In genomic region chr9:70474413-70474812, GRCh38 we compare ENCODE assay signal across 22 cellular contexts. TPM values are rescaled to one million over a fixed set of nuclear protein-coding genes. Genes with fewer than 3 reads are reported as not detected.
DNase-seq lines count a peak whose midpoint lies in the region; ATAC-seq and TF ChIP-seq lines count a peak whose summit lies in the region.
"Had no signal": no experiment of that assay in that cellular context is flagged by ENCODE, and none has a peak within 500 bp of the region (broad histone marks: within the 10 kb centered on the region; RNA-seq: fewer than 3 reads in every experiment).

No MANE protein-coding gene starts in this region.

- H3K27me3 ChIP-seq in heart right ventricle: no peaks in the 10 kb centered on the region
- H3K27me3 ChIP-seq in hepatocyte: no peaks in the 10 kb centered on the region
- no peaks in the 10 kb centered on the region for H3K27me3 ChIP-seq in vagina
- H3K27me3 ChIP-seq: BLaER1 treated with 17β-estradiol and CSF1 and Interleukin-3, amounts not matched to agents 10 nM and 100 nM; SJCRH30 had no signal

- no peaks in the 10 kb centered on the region for H3K9me2 ChIP-seq in hepatocyte (replicated peaks; ENCODE audit: insufficient read depth)

- H3K27ac ChIP-seq in heart right ventricle (peak overlapping the region in 8 of 10 donors; percentile 11 to 64 (median 48)), hepatocyte (peak overlapping the region; percentile 44), vagina (peak overlapping the region; percentile 71)
- H3K27ac ChIP-seq: BLaER1 treated with 17β-estradiol and CSF1 and Interleukin-3, amounts not matched to agents 10 nM and 100 nM; PC-9; SJCRH30 had no signal

- intact Hi-C loops in heart right ventricle (cut with DNase I) (no loop called here), cardiac septum (cut with DNase I) (no loop called here), vagina (cut with DNase I) (no loop called here)
- intact Hi-C loops in activated naive CD4-positive, alpha-beta T cell treated with anti-CD3 and anti-CD28 coated beads for 36 hours (cut with micrococcal nuclease): no loop called here

- ATAC-seq in heart right ventricle: no peak
- no peak for ATAC-seq in HG03039 (IDR thresholded peaks at IDR 0.05; ENCODE audit: unreplicated experiment)

- H3K4me2 ChIP-seq in hepatocyte: peak overlapping the region; percentile 18
- H3K4me2 ChIP-seq: BLaER1 treated with 17β-estradiol and CSF1 and Interleukin-3, amounts not matched to agents 10 nM and 100 nM; PC-9 had no signal

- no peak for DNase-seq in heart right ventricle
- DNase-seq in cardiac septum (ENCODE audit: low spot score): no peak
- DNase-seq in hepatocyte (ENCODE audit: low spot score): no peak
- no peak for DNase-seq in progenitor cell of endocrine pancreas (ENCODE audit: low spot score, unreplicated experiment)
- DNase-seq in vagina (ENCODE audit: extremely low spot score in 2 of 2): no peak
- DNase-seq in dedifferentiated amniotic fluid mesenchymal stem cell (ENCODE audit: extremely low spot score): no peak
- DNase-seq in activated naive CD4-positive, alpha-beta T cell treated with anti-CD3 and anti-CD28 coated beads for 36 hours: no peak
- DNase-seq: activated CD4-positive, alpha-beta T cell treated with anti-CD3 and anti-CD28 coated beads, Interleukin-2, amount 50 U/mL, for 4 hours; activated naive CD4-positive, alpha-beta T cell treated with Interleukin-2 at 50 U/mL for 16 hours; activated T-cell treated with anti-CD3 and anti-CD28 coated beads for 4 hours; DMS 273 treated with DMSO at 0.1 percent for 48 hours; hypothalamus; midbrain; NCI-H2171; PC-9; SJCRH30 had no signal

- no peaks in the 10 kb centered on the region for H3K36me3 Mint-ChIP-seq in progenitor cell of endocrine pancreas (ENCODE audit: insufficient read depth)
- H3K36me3 Mint-ChIP-seq in activated naive CD4-positive, alpha-beta T cell treated with anti-CD3 and anti-CD28 coated beads for 36 hours (ENCODE audit: low read depth): no peaks in the 10 kb centered on the region

- H3K27ac Mint-ChIP-seq in progenitor cell of endocrine pancreas: peak overlapping the region; percentile 42
- H3K27ac Mint-ChIP-seq in activated naive CD4-positive, alpha-beta T cell treated with anti-CD3 and anti-CD28 coated beads for 36 hours: no peak overlapping the region
- H3K27ac Mint-ChIP-seq: dendritic cell treated with granulocyte-macrophage colony-stimulating factor and Interleukin-4, amounts not matched to agents 40 ng/mL and 50 ng/mL, for 4 days; T-helper 1 cell treated with Interleukin-12 subunit alpha and Interleukin-12 subunit beta and Interleukin-4 antibody, amounts not matched to agents 30 μg/mL and 1 μg/mL, for 36 hours had no signal

- no peaks in the 10 kb centered on the region for H3K27me3 Mint-ChIP-seq in progenitor cell of endocrine pancreas
- H3K27me3 Mint-ChIP-seq in activated naive CD4-positive, alpha-beta T cell treated with anti-CD3 and anti-CD28 coated beads for 36 hours (ENCODE audit: low read depth): no peaks in the 10 kb centered on the region
- H3K27me3 Mint-ChIP-seq: dendritic cell treated with granulocyte-macrophage colony-stimulating factor and Interleukin-4, amounts not matched to agents 40 ng/mL and 50 ng/mL, for 4 days had no signal

- H3K9me3 ChIP-seq in heart right ventricle (no peaks in the 10 kb centered on the region), hepatocyte (ENCODE audit: low read depth) (no peaks in the 10 kb centered on the region), vagina (no peaks in the 10 kb centered on the region)
- H3K9me3 ChIP-seq: BLaER1 treated with 17β-estradiol and CSF1 and Interleukin-3, amounts not matched to agents 10 nM and 100 nM; SJCRH30; thoracic aorta had no signal

- H3K4me3 ChIP-seq in heart right ventricle (no peak overlapping the region), hepatocyte (no peak overlapping the region), vagina (no peak overlapping the region)
- H3K4me3 ChIP-seq: BLaER1 treated with 17β-estradiol and CSF1 and Interleukin-3, amounts not matched to agents 10 nM and 100 nM; PC-9; SJCRH30; thoracic aorta had no signal

- CTCF ChIA-PET in activated naive CD4-positive, alpha-beta T cell treated with anti-CD3 and anti-CD28 coated beads for 36 hours (lab: Charles Lee): no interaction called here

- H3K36me3 ChIP-seq in heart right ventricle (no peaks in the 10 kb centered on the region), hepatocyte (replicated peaks; ENCODE audit: insufficient read depth, low read depth) (no peaks in the 10 kb centered on the region), vagina (no peaks in the 10 kb centered on the region)
- H3K36me3 ChIP-seq: BLaER1 treated with 17β-estradiol and CSF1 and Interleukin-3, amounts not matched to agents 10 nM and 100 nM; SJCRH30; thoracic aorta had no signal

- no peak overlapping the region for H3K4me3 Mint-ChIP-seq in progenitor cell of endocrine pancreas (ENCODE audit: low read depth)
- no peak overlapping the region for H3K4me3 Mint-ChIP-seq in activated naive CD4-positive, alpha-beta T cell treated with anti-CD3 and anti-CD28 coated beads for 36 hours
- H3K4me3 Mint-ChIP-seq: dendritic cell treated with granulocyte-macrophage colony-stimulating factor and Interleukin-4, amounts not matched to agents 40 ng/mL and 50 ng/mL, for 4 days; neural crest cell; T-helper 1 cell treated with Interleukin-12 subunit alpha and Interleukin-12 subunit beta and Interleukin-4 antibody, amounts not matched to agents 30 μg/mL and 1 μg/mL, for 36 hours had no signal

- no peaks in the 10 kb centered on the region for H3K9me3 Mint-ChIP-seq in progenitor cell of endocrine pancreas (ENCODE audit: low read depth)
- H3K9me3 Mint-ChIP-seq in activated naive CD4-positive, alpha-beta T cell treated with anti-CD3 and anti-CD28 coated beads for 36 hours: no peaks in the 10 kb centered on the region
- H3K9me3 Mint-ChIP-seq: dendritic cell treated with granulocyte-macrophage colony-stimulating factor and Interleukin-4, amounts not matched to agents 40 ng/mL and 50 ng/mL, for 4 days; neural crest cell; T-helper 1 cell treated with Interleukin-12 subunit alpha and Interleukin-12 subunit beta and Interleukin-4 antibody, amounts not matched to agents 30 μg/mL and 1 μg/mL, for 36 hours had no signal

- 93 to 96% methylated on average over 2 of the region's 2 CpGs for WGBS in heart right ventricle, 2 donors
- 63% methylated on average over 2 of the region's 2 CpGs for WGBS in hepatocyte (ENCODE audit: low lambda C conversion rate, missing lambda C conversion rate)

- no peaks in the 10 kb centered on the region for H3K79me2 ChIP-seq in hepatocyte

- no peak for TF ChIP-seq POLR2A in vagina (IDR thresholded peaks at IDR 0.05)

- peaks cover 40% of the 10 kb centered on the region for H3K4me1 Mint-ChIP-seq in progenitor cell of endocrine pancreas (ENCODE audit: low read depth)
- peaks cover 22% of the 10 kb centered on the region for H3K4me1 Mint-ChIP-seq in activated naive CD4-positive, alpha-beta T cell treated with anti-CD3 and anti-CD28 coated beads for 36 hours (ENCODE audit: low read depth)

- TF ChIP-seq CTCF in heart right ventricle (IDR thresholded peaks at IDR 0.05) (no peak), hepatocyte (IDR thresholded peaks at IDR 0.05; ENCODE audit: poor library complexity) (no peak), progenitor cell of endocrine pancreas (IDR thresholded peaks at IDR 0.05; ENCODE audit: unreplicated experiment) (no peak), vagina (IDR thresholded peaks at IDR 0.05) (no peak)

- no peak overlapping the region for H2AFZ ChIP-seq in hepatocyte
- H2AFZ ChIP-seq: PC-9 had no signal

- H3K4me1 ChIP-seq in heart right ventricle: peaks cover 26 to 87% (median 68%) of the 10 kb centered on the region in 9 donors
- H3K4me1 ChIP-seq in hepatocyte (ENCODE audit: insufficient read depth): peaks cover 39% of the 10 kb centered on the region
- peaks cover 94% of the 10 kb centered on the region for H3K4me1 ChIP-seq in vagina

- H4K20me1 ChIP-seq in hepatocyte (ENCODE audit: insufficient read depth, poor library complexity, severe bottlenecking): no peaks in the 10 kb centered on the region
- H4K20me1 ChIP-seq: BLaER1 treated with 17β-estradiol and CSF1 and Interleukin-3, amounts not matched to agents 10 nM and 100 nM had no signal

RNA-seq across cellular contexts. Expression of gene KLF9, which starts 60.0 kb away (rescaled TPM):
- total RNA-seq in heart right ventricle: 10 to 100 TPM; 27.3 to 67.4 (median 41.1) TPM
- polyA plus RNA-seq in heart right ventricle: 10 to 100 TPM; 27.7 to 31.9 TPM
- 19.0 TPM for total RNA-seq in cardiac septum
- total RNA-seq in hepatocyte: 29.4 and 31.9 TPM in 2 replicates
- 5.2 and 5.3 TPM in 2 replicates for polyA plus RNA-seq in hepatocyte
- 0.47 and 0.57 TPM in 2 replicates for total RNA-seq in progenitor cell of endocrine pancreas
- 98.5 TPM for total RNA-seq in vagina
- total RNA-seq in activated naive CD4-positive, alpha-beta T cell treated with anti-CD3 and anti-CD28 coated beads for 36 hours: 10 to 100 TPM; 44.2 to 45.0 TPM

Comparison
In these comparisons a context has a peak if more than half of its experiments do, and no peak if none do; other contexts are left out.
1. RNA of gene KLF9, which starts 60.0 kb away (total RNA-seq): 98.5 TPM in vagina (single experiment), 44.2 to 45.0 TPM in activated naive CD4-positive, alpha-beta T cell treated with anti-CD3 and anti-CD28 coated beads for 36 hours, 27.3 to 67.4 TPM in heart right ventricle, 29.4 to 31.9 TPM in hepatocyte and 19.0 TPM in cardiac septum (single experiment); 0.47 to 0.57 TPM in progenitor cell of endocrine pancreas; every median in the first group is over 10 times any median in the second.
2. Peak in every context shown above with its lines, with median percentiles within 50 percentile points of each other: H3K27ac ChIP-seq.